Comparison of ENCODE assay signal across 14 cellular contexts in the genomic region with DNA sequence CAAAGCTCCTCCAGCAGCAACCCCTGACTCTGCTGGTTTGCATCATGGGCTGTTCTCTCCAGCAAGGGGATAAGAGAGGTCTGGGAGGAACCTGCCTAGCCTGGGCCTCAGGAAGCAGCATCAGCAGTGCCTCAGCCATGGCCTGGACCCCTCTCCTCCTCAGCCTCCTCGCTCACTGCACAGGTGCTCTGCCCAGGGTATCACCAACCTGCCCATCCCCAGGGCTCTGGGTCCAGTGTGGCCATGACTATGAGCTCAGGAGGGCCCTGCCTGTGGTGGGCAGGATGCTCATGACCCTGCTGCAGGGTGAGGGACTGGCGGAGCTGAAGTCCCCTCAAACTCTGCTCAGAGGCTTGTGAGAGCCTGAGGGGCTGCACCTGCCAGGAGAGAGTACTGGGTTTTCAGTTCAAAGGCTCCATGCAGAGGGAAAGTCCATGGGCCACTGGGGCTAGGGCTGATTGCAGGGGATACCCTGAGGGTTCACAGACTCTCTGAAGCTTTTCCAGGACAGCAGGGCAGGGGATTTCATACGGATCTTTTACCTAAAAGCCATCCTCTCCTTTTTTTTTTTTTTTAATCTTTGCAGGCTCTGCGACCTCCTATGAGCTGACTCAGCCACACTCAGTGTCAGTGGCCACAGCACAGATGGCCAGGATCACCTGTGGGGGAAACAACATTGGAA.
DNase-seq lines count a peak whose midpoint lies in the region; ATAC-seq, FAIRE-seq and TF ChIP-seq lines count a peak whose summit lies in the region.
"Had no signal": no experiment of that assay in that cellular context is flagged by ENCODE, and none has a peak within 500 bp of the region (broad histone marks: within the 10 kb centered on the region; RNA-seq: fewer than 3 reads in every experiment).

No MANE protein-coding gene starts in this region.

- peak overlapping the region; percentile 73 for H3K27ac Mint-ChIP-seq in CD8-positive, alpha-beta T cell

- no peaks in the 10 kb centered on the region for H3K27me3 ChIP-seq in CD8-positive, alpha-beta T cell (ENCODE audit: insufficient read depth, low read length)

- intact Hi-C loops in CD8-positive, alpha-beta T cell (cut with DNase I, micrococcal nuclease), result no loop called here
- intact Hi-C loops in sciatic nerve (cut with DNase I), result no loop called here

- no peaks in the 10 kb centered on the region for H3K27me3 Mint-ChIP-seq in CD8-positive, alpha-beta T cell (ENCODE audit: low read depth)

- H3K4me3 ChIP-seq in CD8-positive, alpha-beta T cell (ENCODE audit: low read depth, low read length), result no peak overlapping the region
- H3K4me3 ChIP-seq in coronary artery, result no peak overlapping the region

- H3K36me3 ChIP-seq in CD8-positive, alpha-beta T cell (ENCODE audit: insufficient read depth, low read length), result no peaks in the 10 kb centered on the region

- CTCF ChIA-PET in CD8-positive, alpha-beta T cell (lab: Charles Lee), result interaction anchor here (1.1 to 10.5 kb wide), 6 partner anchors 9 to 113 kb away, joined by 3 to 167 read pairs (median 20); no protein-coding TSS in a partner anchor

- no peak for FAIRE-seq in H54 (lab: Jason Lieb, UNC)

- DNase-seq in CD8-positive, alpha-beta T cell, result peak in 1 of 7 experiments; percentile 43
- peak; percentile 29 for DNase-seq in coronary artery (ENCODE audit: low spot score)
- DNase-seq in sciatic nerve (ENCODE audit: low spot score), result peak; percentile 34
- DNase-seq in H54 (ENCODE audit: insufficient read length, low spot score), result no peak
- no peak for DNase-seq in NCI-H446 treated with DMSO at 0.1 percent for 48 hours (lab: John Stamatoyannopoulos, UW)
- DNase-seq in stimulated activated CD4-positive, alpha-beta T cell treated with anti-CD3 and anti-CD28 coated beads, Interleukin-4, amount 100 ng/mL, for 1 hour, result no peak
- DNase-seq: ACHN; CD4-positive, alpha-beta memory T cell; KBM-7; NCI-H1092; NCI-H1694; NCI-H345; NCI-H69 had no signal

- peaks cover 54% of the 10 kb centered on the region for H3K4me1 Mint-ChIP-seq in CD8-positive, alpha-beta T cell (ENCODE audit: low read depth)

- H3K4me1 ChIP-seq in CD8-positive, alpha-beta T cell (ENCODE audit: insufficient read depth, low read length), result no peaks in the 10 kb centered on the region

- no peaks in the 10 kb centered on the region for H3K36me3 Mint-ChIP-seq in CD8-positive, alpha-beta T cell
- H3K36me3 Mint-ChIP-seq: CD4-positive, alpha-beta memory T cell had no signal

- POLR2A ChIA-PET in CD8-positive, alpha-beta T cell (lab: Charles Lee), result interaction anchor here (1.6 to 6.2 kb wide), 3 partner anchors 11 to 18 kb away, joined by 4 to 31 read pairs (median 5); no protein-coding TSS in a partner anchor

- in situ Hi-C loops in GM18951 (cut with MboI; ENCODE audit: low sequenced_read_pairs, unreplicated experiment), result no loop called here

- no peak overlapping the region for H3K27ac ChIP-seq in CD8-positive, alpha-beta T cell (ENCODE audit: low read depth, low read length)
- H3K27ac ChIP-seq in coronary artery, result no peak overlapping the region

- H3K4me3 Mint-ChIP-seq in CD8-positive, alpha-beta T cell, result no peak overlapping the region
- H3K4me3 Mint-ChIP-seq: CD4-positive, alpha-beta memory T cell had no signal

- no peak for TF ChIP-seq CTCF in CD8-positive, alpha-beta T cell (IDR thresholded peaks at IDR 0.05)
- no peak for TF ChIP-seq CTCF in coronary artery (IDR thresholded peaks at IDR 0.05)

- TF ChIP-seq POLR2A in GM18951 (IDR thresholded peaks at IDR 0.05; ENCODE audit: extremely low read depth, insufficient read depth, insufficient read length), result peak; percentile 39
- no peak for TF ChIP-seq POLR2A in H54 (IDR thresholded peaks at IDR 0.05; ENCODE audit: low read depth, low read length)

- ATAC-seq in CD8-positive, alpha-beta T cell, result no peak
- ATAC-seq in sciatic nerve, result no peak

- H3K9me3 ChIP-seq in CD8-positive, alpha-beta T cell (ENCODE audit: low read length), result no peaks in the 10 kb centered on the region

- no peaks in the 10 kb centered on the region for H3K9me3 Mint-ChIP-seq in CD8-positive, alpha-beta T cell
- H3K9me3 Mint-ChIP-seq: CD4-positive, alpha-beta memory T cell had no signal

Comparison
In these comparisons a context has a peak if more than half of its experiments do, and no peak if none do; other contexts are left out.
1. DNase-seq: peak in coronary artery (single experiment) and sciatic nerve (single experiment); none in H54 (single experiment), NCI-H446 treated with DMSO at 0.1 percent for 48 hours (single experiment) and stimulated activated CD4-positive, alpha-beta T cell treated with anti-CD3 and anti-CD28 coated beads, Interleukin-4, amount 100 ng/mL, for 1 hour (single experiment).